Comparison of ENCODE assay signal across 16 cellular contexts in the genomic region with DNA sequence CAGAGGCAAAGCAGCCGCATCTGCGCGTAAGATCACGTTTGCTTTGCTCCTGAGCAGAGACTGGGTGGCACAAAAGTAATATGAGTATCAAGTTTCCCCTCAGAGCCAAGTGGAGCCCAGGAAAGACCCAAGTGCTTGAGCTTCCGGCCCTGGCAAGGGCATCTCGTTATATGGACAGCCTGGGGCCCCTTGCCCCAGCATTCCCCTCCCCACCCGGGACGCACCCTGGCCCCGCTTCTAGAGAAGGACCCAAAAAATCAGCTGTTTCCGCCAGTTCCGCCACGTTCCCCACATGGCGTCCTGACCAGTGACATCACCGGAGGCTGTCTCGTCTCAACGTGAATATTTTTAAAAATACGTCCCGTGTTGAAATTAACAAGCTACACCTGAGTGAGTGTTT.
"Had no signal": no experiment of that assay in that cellular context is flagged by ENCODE, and none has a peak within 500 bp of the region (broad histone marks: within the 10 kb centered on the region; RNA-seq: fewer than 3 reads in every experiment).

No MANE protein-coding gene starts in this region.

- H3K27ac ChIP-seq: hepatocyte, psoas muscle, suprapubic skin had no signal

- DNase-seq: activated naive CD4-positive, alpha-beta T cell treated with anti-CD3 and anti-CD28 coated beads, Interleukin-2, amount 10 ng/mL, durations not matched to agents 7 days and 5 days; endodermal cell; erythroblast; midbrain; naive thymus-derived CD4-positive, alpha-beta T cell; stimulated activated CD4-positive, alpha-beta T cell treated with anti-CD3 and anti-CD28 coated beads, Interleukin-4, amount 100 ng/mL, for 1 hour; stimulated activated CD8-positive, alpha-beta memory T cell treated with anti-CD3 and anti-CD28 coated beads, Interleukin-4, amount 100 ng/mL, for 48 hours; stimulated activated naive CD8-positive, alpha-beta T cell treated with anti-CD3 and anti-CD28 coated beads, Interleukin-15, Interleukin-2, amounts not matched to agents 100 U/mL and 50 U/mL, for 24 hours had no signal

- H3K79me2 ChIP-seq: hepatocyte had no signal

- H3K27ac Mint-ChIP-seq: activated B cell treated with CpG ODN at 0.5 μM for 24 hours; activated naive CD4-positive, alpha-beta T cell treated with anti-CD3 and anti-CD28 coated beads, Interleukin-2, amount 10 ng/mL, durations not matched to agents 7 days and 5 days; brain; endodermal cell; T-helper 1 cell treated with Interleukin-12 subunit alpha and Interleukin-12 subunit beta and Interleukin-4 antibody, amounts not matched to agents 30 μg/mL and 1 μg/mL, for 36 hours had no signal

- H3K4me1 Mint-ChIP-seq: central memory CD8-positive, alpha-beta T cell had no signal

- H2AFZ ChIP-seq: hepatocyte had no signal

- H3K9me3 ChIP-seq: psoas muscle, suprapubic skin had no signal

- H3K27me3 ChIP-seq: hepatocyte, suprapubic skin had no signal

- H3K4me3 ChIP-seq: hepatocyte, psoas muscle, suprapubic skin had no signal

- H3K9me3 Mint-ChIP-seq: activated B cell treated with CpG ODN at 0.5 μM for 24 hours; activated naive CD4-positive, alpha-beta T cell treated with anti-CD3 and anti-CD28 coated beads, Interleukin-2, amount 10 ng/mL, durations not matched to agents 7 days and 5 days; brain; central memory CD8-positive, alpha-beta T cell; dendritic cell treated with granulocyte-macrophage colony-stimulating factor and Interleukin-4, amounts not matched to agents 40 ng/mL and 50 ng/mL, for 4 days; endodermal cell; naive thymus-derived CD4-positive, alpha-beta T cell; T-helper 1 cell treated with Interleukin-12 subunit alpha and Interleukin-12 subunit beta and Interleukin-4 antibody, amounts not matched to agents 30 μg/mL and 1 μg/mL, for 36 hours had no signal

- H3K36me3 Mint-ChIP-seq: brain had no signal

- H3K4me1 ChIP-seq: psoas muscle had no signal

- H3K4me2 ChIP-seq: hepatocyte had no signal

- H3K4me3 Mint-ChIP-seq: activated B cell treated with CpG ODN at 0.5 μM for 24 hours; activated naive CD4-positive, alpha-beta T cell treated with anti-CD3 and anti-CD28 coated beads, Interleukin-2, amount 10 ng/mL, durations not matched to agents 7 days and 5 days; brain; central memory CD8-positive, alpha-beta T cell; dendritic cell treated with granulocyte-macrophage colony-stimulating factor and Interleukin-4, amounts not matched to agents 40 ng/mL and 50 ng/mL, for 4 days; endodermal cell; naive thymus-derived CD4-positive, alpha-beta T cell; T-helper 1 cell treated with Interleukin-12 subunit alpha and Interleukin-12 subunit beta and Interleukin-4 antibody, amounts not matched to agents 30 μg/mL and 1 μg/mL, for 36 hours had no signal

- H3K27me3 Mint-ChIP-seq: activated B cell treated with CpG ODN at 0.5 μM for 24 hours; central memory CD8-positive, alpha-beta T cell; naive thymus-derived CD4-positive, alpha-beta T cell had no signal
